In genomic region chr16:89911375-89911774, GRCh38 we compare ENCODE assay signal across 2 cellular contexts.
TF ChIP-seq lines count a peak whose summit lies in the region.

No MANE protein-coding gene starts in this region.

TF ChIP-seq in WTC11, 78 proteins besides CTCF, POLR2A, EP300 and RAD21:
- TF ChIP-seq ZNF423 (CRISPR knock-in tag; IDR thresholded peaks at IDR 0.05) (no peak), USF1 (CRISPR knock-in tag; IDR thresholded peaks at IDR 0.05) (no peak), SMAD4 (CRISPR knock-in tag; IDR thresholded peaks at IDR 0.05) (no peak), MXD4 (CRISPR knock-in tag; IDR thresholded peaks at IDR 0.05; ENCODE audit: borderline replicate concordance) (no peak), SP1 (CRISPR knock-in tag; conservative IDR thresholded peaks at IDR 0.05) (no peak), ELF4 (CRISPR knock-in tag; IDR thresholded peaks at IDR 0.05; ENCODE audit: low read depth) (no peak), FOXJ3 (CRISPR knock-in tag; IDR thresholded peaks at IDR 0.05; ENCODE audit: borderline replicate concordance) (no peak), GABPB1 (CRISPR knock-in tag; IDR thresholded peaks at IDR 0.05) (no peak), TCF7 (CRISPR knock-in tag; IDR thresholded peaks at IDR 0.05; ENCODE audit: low read depth) (no peak), FOXP4 (CRISPR knock-in tag; IDR thresholded peaks at IDR 0.05) (no peak)

TF ChIP-seq in HepG2, 621 proteins besides CTCF, POLR2A, EP300 and RAD21:
- TF ChIP-seq POLR2AphosphoS2 (IDR thresholded peaks at IDR 0.05; ENCODE audit: low read depth, low read length) (0 out of 2 replicates have a peak, but pooled peaks have one; percentile 45), RXRB (CRISPR knock-in tag; IDR thresholded peaks at IDR 0.05; ENCODE audit: borderline replicate concordance) (no peak)
